Comparison of ENCODE assay signal across 10 cellular contexts in the genomic region with DNA sequence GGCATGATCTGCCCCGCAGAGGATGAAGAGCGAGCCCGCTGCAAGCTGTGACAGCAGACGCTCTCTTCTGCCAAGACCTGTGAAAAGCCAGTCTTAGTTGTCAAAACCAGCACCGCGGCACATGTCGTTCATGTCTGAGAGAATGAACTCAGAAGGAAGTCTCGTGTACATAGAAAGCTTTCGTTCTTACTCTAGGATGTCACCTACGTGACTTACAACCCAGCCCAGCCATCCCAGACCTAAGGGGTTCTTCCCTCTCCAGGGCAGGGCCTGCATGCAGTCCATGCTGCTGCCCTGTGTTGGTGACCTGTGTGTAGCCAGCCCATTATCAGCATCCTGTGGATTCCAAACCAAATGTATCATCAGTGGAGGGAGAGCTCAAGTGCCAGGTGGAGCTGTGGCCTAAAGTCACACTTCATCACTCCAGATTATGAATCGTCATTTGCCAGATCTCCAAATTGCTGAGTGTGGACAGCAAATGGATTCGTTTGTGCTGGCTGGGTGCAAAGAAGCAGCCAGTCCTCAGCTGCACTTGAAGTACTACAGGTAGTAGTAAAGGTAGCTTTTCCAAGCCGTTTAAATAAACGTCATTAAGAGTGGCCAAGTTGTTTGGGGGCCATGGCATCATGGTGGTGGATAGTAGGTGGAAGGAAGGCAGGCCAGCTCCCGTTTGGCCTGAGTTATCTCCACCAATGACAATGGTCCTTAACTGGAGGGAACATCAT.
A peak's percentile ranks its signal among the peaks of the same experiment; 100 is the strongest.
DNase-seq lines count a peak whose midpoint lies in the region; ATAC-seq, FAIRE-seq and TF ChIP-seq lines count a peak whose summit lies in the region.
"Had no signal": no experiment of that assay in that cellular context is flagged by ENCODE, and none has a peak within 500 bp of the region (broad histone marks: within the 10 kb centered on the region; RNA-seq: fewer than 3 reads in every experiment).

No MANE protein-coding gene starts in this region.

- intact Hi-C loops in colonic mucosa (cut with DNase I), result no loop called here

- H3K9me3 Mint-ChIP-seq in activated CD4-positive, alpha-beta memory T cell treated with anti-CD3 and anti-CD28 coated beads, Interleukin-2, amount 10 ng/mL, durations not matched to agents 7 days and 5 days, result no peaks in the 10 kb centered on the region
- no peaks in the 10 kb centered on the region for H3K9me3 Mint-ChIP-seq in memory B cell
- H3K9me3 Mint-ChIP-seq: CD14-positive monocyte had no signal

- no peak for DNase-seq in GM12891 (ENCODE audit: insufficient read length, low spot score)
- DNase-seq in activated CD4-positive, alpha-beta memory T cell treated with anti-CD3 and anti-CD28 coated beads, Interleukin-2, amount 10 ng/mL, durations not matched to agents 7 days and 5 days, result peak; percentile 77
- peak; percentile 26 to 29 for DNase-seq in memory B cell (ENCODE audit: low spot score in 2 of 2)
- DNase-seq in erythroblast (lab: John Stamatoyannopoulos, UW), result no peak
- no peak for DNase-seq in colonic mucosa
- DNase-seq in KBM-7, result no peak
- DNase-seq in nucleus accumbens (lab: John Stamatoyannopoulos, UW), result no peak

- no peak overlapping the region for H3K27ac ChIP-seq in colonic mucosa
- H3K27ac ChIP-seq: parathyroid adenoma had no signal

- H3K27me3 ChIP-seq in colonic mucosa, result no peaks in the 10 kb centered on the region

- H3K36me3 ChIP-seq in colonic mucosa, result no peaks in the 10 kb centered on the region

- H3K4me1 Mint-ChIP-seq in activated CD4-positive, alpha-beta memory T cell treated with anti-CD3 and anti-CD28 coated beads, Interleukin-2, amount 10 ng/mL, durations not matched to agents 7 days and 5 days, result peaks cover 86% of the 10 kb centered on the region
- H3K4me1 Mint-ChIP-seq in memory B cell, result peaks cover 64% of the 10 kb centered on the region

- no peaks in the 10 kb centered on the region for H3K4me1 ChIP-seq in colonic mucosa
- H3K4me1 ChIP-seq: parathyroid adenoma had no signal

- TF ChIP-seq CTCF in colonic mucosa (IDR thresholded peaks at IDR 0.05), result no peak

- H3K4me3 Mint-ChIP-seq in activated CD4-positive, alpha-beta memory T cell treated with anti-CD3 and anti-CD28 coated beads, Interleukin-2, amount 10 ng/mL, durations not matched to agents 7 days and 5 days, result no peak overlapping the region
- H3K4me3 Mint-ChIP-seq in memory B cell, result peak overlapping the region; percentile 56
- H3K4me3 Mint-ChIP-seq: CD14-positive monocyte had no signal

- no peaks in the 10 kb centered on the region for H3K9me3 ChIP-seq in colonic mucosa

- H3K9ac ChIP-seq in colonic mucosa (ENCODE audit: low read depth in 2 of 2, low read length in 2 of 2), result no peak overlapping the region
- H3K9ac ChIP-seq: parathyroid adenoma had no signal

- no peak for TF ChIP-seq POLR2A in GM12891 (IDR thresholded peaks at IDR 0.05; ENCODE audit: low read depth, low read length)
- no peak for TF ChIP-seq POLR2A in erythroblast (IDR thresholded peaks at IDR 0.05; ENCODE audit: low read length)

- ATAC-seq in HG02642 (IDR thresholded peaks at IDR 0.05; ENCODE audit: poor library complexity, unreplicated experiment), result peak; percentile 65
- ATAC-seq in memory B cell (ENCODE audit: low read depth), result peak; percentile 23

- no peak overlapping the region for H3K4me3 ChIP-seq in colonic mucosa

- in situ Hi-C loops in KBM-7 (cut with MboI; ENCODE audit: low pct_unique_long_range_greater_than_20kb, low sequenced_read_pairs), result no loop called here

- peaks cover 45% of the 10 kb centered on the region for H3K36me3 Mint-ChIP-seq in activated CD4-positive, alpha-beta memory T cell treated with anti-CD3 and anti-CD28 coated beads, Interleukin-2, amount 10 ng/mL, durations not matched to agents 7 days and 5 days (ENCODE audit: low read depth)
- H3K36me3 Mint-ChIP-seq in memory B cell, result peaks cover 5% of the 10 kb centered on the region

- FAIRE-seq in GM12891 (lab: Jason Lieb, UNC), result peak; percentile 88

- H3K27me3 Mint-ChIP-seq in activated CD4-positive, alpha-beta memory T cell treated with anti-CD3 and anti-CD28 coated beads, Interleukin-2, amount 10 ng/mL, durations not matched to agents 7 days and 5 days, result no peaks in the 10 kb centered on the region
- H3K27me3 Mint-ChIP-seq in memory B cell, result no peaks in the 10 kb centered on the region

- POLR2A ChIA-PET in activated CD4-positive, alpha-beta memory T cell treated with anti-CD3 and anti-CD28 coated beads, Interleukin-2, amount 10 ng/mL, durations not matched to agents 7 days and 5 days (lab: Charles Lee), result interaction anchor here (0.7 to 5.1 kb wide), 25 partner anchors 9 to 180 kb away, joined by 3 to 100 read pairs (median 11); a partner anchor contains a TSS

- H3K27ac Mint-ChIP-seq in activated CD4-positive, alpha-beta memory T cell treated with anti-CD3 and anti-CD28 coated beads, Interleukin-2, amount 10 ng/mL, durations not matched to agents 7 days and 5 days, result peak overlapping the region; percentile 84
- H3K27ac Mint-ChIP-seq in memory B cell, result peak overlapping the region; percentile 100

- CTCF ChIA-PET in activated CD4-positive, alpha-beta memory T cell treated with anti-CD3 and anti-CD28 coated beads, Interleukin-2, amount 10 ng/mL, durations not matched to agents 7 days and 5 days (lab: Charles Lee), result interaction anchor here (0.6 to 8.3 kb wide), 19 partner anchors 9 to 205 kb away, joined by 3 to 121 read pairs (median 6); a partner anchor contains a TSS

TF ChIP-seq in GM12891, 5 proteins besides CTCF, POLR2A, EP300 and RAD21:
- TF ChIP-seq SPI1 (IDR thresholded peaks at IDR 0.05; ENCODE audit: low read depth, low read length) (0 out of 2 replicates have a peak, but pooled peaks have one; percentile 6), TAF1 (IDR thresholded peaks at IDR 0.05; ENCODE audit: low read depth, low read length) (no peak), PAX5 (IDR thresholded peaks at IDR 0.05; ENCODE audit: insufficient read depth, low read length, severe bottlenecking) (no peak)

Comparison
In these comparisons a context has a peak if more than half of its experiments do, and no peak if none do; other contexts are left out.
1. DNase-seq: peak in activated CD4-positive, alpha-beta memory T cell treated with anti-CD3 and anti-CD28 coated beads, Interleukin-2, amount 10 ng/mL, durations not matched to agents 7 days and 5 days (single experiment) and memory B cell (2 of 2); none in GM12891 (single experiment), erythroblast (0 of 2), colonic mucosa (single experiment), KBM-7 (single experiment) and nucleus accumbens (0 of 56).